2 cellular contexts compared by ENCODE assay signal in genomic region chr3:10867384-10867783, GRCh38.
TF ChIP-seq lines count a peak whose summit lies in the region.

No MANE protein-coding gene starts in this region.

TF ChIP-seq in A549, 52 proteins besides CTCF, POLR2A, EP300 and RAD21 (continued from another document):
- TF ChIP-seq REST (IDR thresholded peaks at IDR 0.05): peak; percentile 89
- TF ChIP-seq EHMT2 (IDR thresholded peaks at IDR 0.05; ENCODE audit: low read depth): 0 out of 2 replicates have a peak, but pooled peaks have one; percentile 45
- TF ChIP-seq HOXA7 (CRISPR knock-in tag; IDR thresholded peaks at IDR 0.05): no peak
- no peak for TF ChIP-seq SMC3 (IDR thresholded peaks at IDR 0.05)

TF ChIP-seq in HCT116, 20 proteins besides CTCF, POLR2A, EP300 and RAD21 (continued from another document):
- peak; percentile 77 for TF ChIP-seq REST (IDR thresholded peaks at IDR 0.05; ENCODE audit: low read depth)
